Comparison of ENCODE assay signal across 11 cellular contexts in the genomic region with DNA sequence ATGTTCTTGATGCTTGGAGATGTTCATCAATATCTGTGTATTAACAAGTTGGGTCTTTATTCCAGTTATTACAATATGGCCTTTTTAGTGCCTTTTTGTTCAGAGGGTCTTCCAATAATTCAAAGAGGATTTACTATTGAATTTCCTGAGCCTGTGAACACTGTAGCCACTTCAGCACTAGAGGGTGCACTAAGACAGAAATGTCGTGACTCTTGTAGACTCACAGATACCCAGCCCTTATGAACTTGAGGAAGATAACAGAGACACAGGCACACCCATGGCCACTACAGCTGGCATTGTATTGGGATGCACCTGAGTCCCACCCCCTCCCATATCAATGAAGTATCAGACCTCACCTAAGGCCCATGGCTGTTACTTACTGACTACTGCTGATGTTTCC. TPM values are rescaled to one million over a fixed set of nuclear protein-coding genes. Genes with fewer than 3 reads are reported as not detected.
DNase-seq lines count a peak whose midpoint lies in the region; ATAC-seq and TF ChIP-seq lines count a peak whose summit lies in the region.
"Had no signal": no experiment of that assay in that cellular context is flagged by ENCODE, and none has a peak within 500 bp of the region (broad histone marks: within the 10 kb centered on the region; RNA-seq: fewer than 3 reads in every experiment).

No MANE protein-coding gene starts in this region.

- no peaks in the 10 kb centered on the region for H3K36me3 Mint-ChIP-seq in neural crest cell (ENCODE audit: low read depth)

- ATAC-seq in GM18858 (IDR thresholded peaks at IDR 0.05; ENCODE audit: unreplicated experiment) (peak; percentile 46), GM21515 (IDR thresholded peaks at IDR 0.05; ENCODE audit: unreplicated experiment) (no peak)
- ATAC-seq: activated CD4-positive, alpha-beta T cell treated with anti-CD3 and anti-CD28 coated beads for 36 hours had no signal

- DNase-seq in NCI-H1105 treated with DMSO at 0.1 percent for 48 hours (lab: John Stamatoyannopoulos, UW) (peak; percentile 23), astrocyte of the cerebellum (ENCODE audit: low read depth) (no peak), neural crest cell (ENCODE audit: low read depth, low spot score) (peak; percentile 10), activated gamma-delta T cell (lab: John Stamatoyannopoulos, UW) (no peak), ureter (ENCODE audit: low spot score) (no peak)
- DNase-seq: activated CD4-positive, alpha-beta T cell treated with anti-CD3 and anti-CD28 coated beads for 36 hours; HCEC 1CT; MG63 had no signal

- no peaks in the 10 kb centered on the region for H3K27me3 Mint-ChIP-seq in neural crest cell (ENCODE audit: low read depth)
- H3K27me3 Mint-ChIP-seq: activated CD4-positive, alpha-beta T cell treated with anti-CD3 and anti-CD28 coated beads for 36 hours had no signal

- H3K4me3 Mint-ChIP-seq in neural crest cell: no peak overlapping the region
- H3K4me3 Mint-ChIP-seq: activated CD4-positive, alpha-beta T cell treated with anti-CD3 and anti-CD28 coated beads for 36 hours had no signal

- in situ Hi-C loops in astrocyte of the cerebellum (cut with HindIII; ENCODE audit: low sequenced_read_pairs): no loop called here

- H3K4me1 Mint-ChIP-seq in neural crest cell: peaks cover 14% of the 10 kb centered on the region
- H3K4me1 Mint-ChIP-seq: activated CD4-positive, alpha-beta T cell treated with anti-CD3 and anti-CD28 coated beads for 36 hours had no signal

- peaks cover 2% of the 10 kb centered on the region for H3K9me3 Mint-ChIP-seq in neural crest cell

- peak overlapping the region; percentile 50 for H3K27ac Mint-ChIP-seq in neural crest cell (ENCODE audit: unreplicated experiment)
- H3K27ac Mint-ChIP-seq: activated CD4-positive, alpha-beta T cell treated with anti-CD3 and anti-CD28 coated beads for 36 hours had no signal

- no peak overlapping the region for H3K4me3 ChIP-seq in astrocyte of the cerebellum (ENCODE audit: low read depth, low read length)
- H3K4me3 ChIP-seq: ascending aorta, MG63 had no signal

- TF ChIP-seq CTCF in astrocyte of the cerebellum (IDR thresholded peaks at IDR 0.05; ENCODE audit: low read depth, low read length, missing control alignments) (peak; percentile 23), neural crest cell (conservative IDR thresholded peaks at IDR 0.05) (peak; percentile 65)

RNA-seq across cellular contexts. Expression of a gene that starts 54.4 kb away (rescaled TPM):
- total RNA-seq in neural crest cell (not detected in 2 replicates), ureter (not detected)
- total RNA-seq: activated CD4-positive, alpha-beta T cell treated with anti-CD3 and anti-CD28 coated beads for 36 hours; ascending aorta had no signal

Comparison
In these comparisons a context has a peak if more than half of its experiments do, and no peak if none do; other contexts are left out.
1. DNase-seq: peak in NCI-H1105 treated with DMSO at 0.1 percent for 48 hours (single experiment) and neural crest cell (single experiment); none in astrocyte of the cerebellum (single experiment), activated gamma-delta T cell (single experiment) and ureter (single experiment).